Comparison of ENCODE assay signal across 9 cellular contexts in genomic region chr11:7548659-7549283, GRCh38. TPM values are rescaled to one million over a fixed set of nuclear protein-coding genes. Genes with fewer than 3 reads are reported as not detected.
DNase-seq lines count a peak whose midpoint lies in the region; ATAC-seq, FAIRE-seq and TF ChIP-seq lines count a peak whose summit lies in the region.
"Had no signal": no experiment of that assay in that cellular context is flagged by ENCODE, and none has a peak within 500 bp of the region (broad histone marks: within the 10 kb centered on the region; RNA-seq: fewer than 3 reads in every experiment).

No MANE protein-coding gene starts in this region.

- no peak for TF ChIP-seq EP300 in gastroesophageal sphincter (IDR thresholded peaks at IDR 0.05)

- 40 to 57% (median 52%) methylated on average over 7 of the region's 7 CpGs for WGBS in small intestine, 3 donors
- 84 to 87% methylated on average over 2 to 3 of the region's 7 CpGs for WGBS in gastroesophageal sphincter (ENCODE audit: low coverage in 1 of 2), 2 donors

- H3K27me3 Mint-ChIP-seq in activated naive CD8-positive, alpha-beta T cell treated with anti-CD3 and anti-CD28 coated beads for 36 hours: no peaks in the 10 kb centered on the region

- no peak overlapping the region for H3K4me3 ChIP-seq in GM12865 (ENCODE audit: low read depth, low read length)
- no peak overlapping the region for H3K4me3 ChIP-seq in small intestine (ENCODE audit: low read depth in 1 of 2, low read length in 2 of 2)
- no peak overlapping the region for H3K4me3 ChIP-seq in PC-9
- no peak overlapping the region for H3K4me3 ChIP-seq in gastroesophageal sphincter

- H2AFZ ChIP-seq in PC-9: no peak overlapping the region

- H3F3A ChIP-seq in PC-9 (ENCODE audit: insufficient read depth, low read depth): no peaks in the 10 kb centered on the region

- H3K79me2 ChIP-seq in PC-9 (ENCODE audit: low read depth): no peaks in the 10 kb centered on the region

- H3K27ac Mint-ChIP-seq in activated naive CD8-positive, alpha-beta T cell treated with anti-CD3 and anti-CD28 coated beads for 36 hours: no peak overlapping the region

- ATAC-seq in GM19468 (IDR thresholded peaks at IDR 0.05; ENCODE audit: extremely low read depth, unreplicated experiment) (peak; percentile 59), HG03460 (IDR thresholded peaks at IDR 0.05; ENCODE audit: unreplicated experiment) (peak; percentile 63), gastroesophageal sphincter (no peak)

- no peak for FAIRE-seq in small intestine (lab: Jason Lieb, UNC)

- no peaks in the 10 kb centered on the region for H3K9me3 Mint-ChIP-seq in activated naive CD8-positive, alpha-beta T cell treated with anti-CD3 and anti-CD28 coated beads for 36 hours

- H3K27ac ChIP-seq in small intestine (ENCODE audit: low read depth in 1 of 2, low read length in 1 of 2) (no peak overlapping the region), PC-9 (no peak overlapping the region), gastroesophageal sphincter (no peak overlapping the region)
- H3K27ac ChIP-seq: epithelial cell of prostate had no signal

- H3K4me3 Mint-ChIP-seq in activated naive CD8-positive, alpha-beta T cell treated with anti-CD3 and anti-CD28 coated beads for 36 hours: no peak overlapping the region

- H3K4me1 ChIP-seq in small intestine (ENCODE audit: control insufficient read depth in 2 of 2, insufficient read depth in 1 of 2, low read depth in 1 of 2, low read length in 1 of 2): no peaks in the 10 kb centered on the region
- H3K4me1 ChIP-seq in PC-9 (replicated peaks; ENCODE audit: insufficient read depth): peaks cover 11% of the 10 kb centered on the region
- no peaks in the 10 kb centered on the region for H3K4me1 ChIP-seq in gastroesophageal sphincter

- TF ChIP-seq CTCF in GM12865 (IDR thresholded peaks at IDR 0.05; ENCODE audit: insufficient read depth, low read depth, low read length, missing control alignments) (peak; percentile 79), PC-9 (conservative IDR thresholded peaks at IDR 0.05) (no peak), gastroesophageal sphincter (IDR thresholded peaks at IDR 0.05) (no peak)

- no TSS peak for BruUV-seq in PC-9 (replicated peaks; lab: Mats Ljungman, UMichigan)

- no peaks in the 10 kb centered on the region for H3K36me3 ChIP-seq in small intestine (ENCODE audit: control insufficient read depth in 2 of 2, insufficient read depth in 2 of 2, low read length in 2 of 2)
- H3K36me3 ChIP-seq in PC-9 (ENCODE audit: low read depth): no peaks in the 10 kb centered on the region
- no peaks in the 10 kb centered on the region for H3K36me3 ChIP-seq in gastroesophageal sphincter

- H3K9me3 ChIP-seq in small intestine (ENCODE audit: control insufficient read depth, low read depth) (no peaks in the 10 kb centered on the region), PC-9 (ENCODE audit: insufficient read depth, low read depth) (no peaks in the 10 kb centered on the region), gastroesophageal sphincter (no peaks in the 10 kb centered on the region)

- H3K27me3 ChIP-seq in small intestine (ENCODE audit: control insufficient read depth in 2 of 2, insufficient read depth in 2 of 2, low read length in 2 of 2): no peaks in the 10 kb centered on the region
- H3K27me3 ChIP-seq in PC-9 (ENCODE audit: insufficient read depth, low read depth): no peaks in the 10 kb centered on the region
- no peaks in the 10 kb centered on the region for H3K27me3 ChIP-seq in gastroesophageal sphincter

- no peaks in the 10 kb centered on the region for H3K36me3 Mint-ChIP-seq in activated naive CD8-positive, alpha-beta T cell treated with anti-CD3 and anti-CD28 coated beads for 36 hours

- intact Hi-C loops in PC-9 (cut with micrococcal nuclease; ENCODE audit: unreplicated experiment): no loop called here

- TF ChIP-seq POLR2A in gastroesophageal sphincter (IDR thresholded peaks at IDR 0.05): no peak

- H3K4me1 Mint-ChIP-seq in activated naive CD8-positive, alpha-beta T cell treated with anti-CD3 and anti-CD28 coated beads for 36 hours: peaks cover 7% of the 10 kb centered on the region

- CTCF ChIA-PET in PC-9 (lab: Charles Lee): no interaction called here

- POLR2A ChIA-PET in PC-9 (lab: Charles Lee; ENCODE audit: unreplicated experiment): no interaction called here

- no peaks in the 10 kb centered on the region for H4K20me1 ChIP-seq in PC-9 (ENCODE audit: insufficient read depth)

- no peak overlapping the region for H3K4me2 ChIP-seq in PC-9

- peak; percentile 73 for DNase-seq in GM12865 (ENCODE audit: low read depth)
- peak; percentile 36 for DNase-seq in activated naive CD8-positive, alpha-beta T cell treated with anti-CD3 and anti-CD28 coated beads for 36 hours
- DNase-seq in small intestine: peak; percentile 69
- DNase-seq in PC-9: no peak
- no peak for DNase-seq in GDM1 (lab: John Stamatoyannopoulos, UW)

- H3K9me2 ChIP-seq in PC-9 (ENCODE audit: insufficient read depth): no peaks in the 10 kb centered on the region

RNA-seq across cellular contexts. Expression of gene PPFIBP2, which starts 35.0 kb away (rescaled TPM):
- 10 to 100 TPM; 18.6 to 18.7 TPM for total RNA-seq in activated naive CD8-positive, alpha-beta T cell treated with anti-CD3 and anti-CD28 coated beads for 36 hours
- polyA plus RNA-seq in small intestine: 10 to 100 TPM; 26.5 to 67.3 (median 57.6) TPM
- 13.6 and 13.9 TPM in 2 replicates for total RNA-seq in PC-9 (2021)
- 10 to 100 TPM in 3 of 4 donors, 1 to 10 TPM in 1; 8.0 to 26.5 (median 11.3) TPM for total RNA-seq in gastroesophageal sphincter

Comparison
In these comparisons a context has a peak if more than half of its experiments do, and no peak if none do; other contexts are left out.
1. DNase-seq: peak in GM12865 (single experiment), activated naive CD8-positive, alpha-beta T cell treated with anti-CD3 and anti-CD28 coated beads for 36 hours (single experiment) and small intestine (single experiment); none in PC-9 (0 of 2) and GDM1 (single experiment).